Comparison of ENCODE assay signal across 1 cellular context in genomic region chr19:45424191-45425058, GRCh38.
TF ChIP-seq lines count a peak whose summit lies in the region.

No MANE protein-coding gene starts in this region.

TF ChIP-seq in HepG2, 621 proteins besides CTCF, POLR2A, EP300 and RAD21 (continued from another document):
- TF ChIP-seq DPF2 (CRISPR knock-in tag; IDR thresholded peaks at IDR 0.05; ENCODE audit: borderline replicate concordance, low read depth) (0 out of 2 replicates have a peak, but pooled peaks have one; percentile 37), SIN3A (IDR thresholded peaks at IDR 0.05; ENCODE audit: borderline replicate concordance, low read depth, low read length) (no peak), DNMT3B (CRISPR knock-in tag; conservative IDR thresholded peaks at IDR 0.05) (no peak), ZNF556 (CRISPR knock-in tag; IDR thresholded peaks at IDR 0.05; ENCODE audit: borderline replicate concordance) (no peak), HNF4A (CRISPR knock-in tag; IDR thresholded peaks at IDR 0.05) (peak; percentile 24; the same call in 1 of the 2 replicates), ZNF281 (CRISPR knock-in tag; IDR thresholded peaks at IDR 0.05; ENCODE audit: borderline replicate concordance) (peak; percentile 36; the same call in 1 of the 2 replicates), HMG20B (CRISPR knock-in tag; conservative IDR thresholded peaks at IDR 0.05) (0 out of 2 replicates have a peak, but pooled peaks have one; percentile 39), ZNF567 (CRISPR knock-in tag; IDR thresholded peaks at IDR 0.05; ENCODE audit: borderline replicate concordance) (0 out of 2 replicates have a peak, but pooled peaks have one; percentile 15), MTA3 (CRISPR knock-in tag; IDR thresholded peaks at IDR 0.05) (no peak), ATF4 (CRISPR knock-in tag; IDR thresholded peaks at IDR 0.05) (0 out of 4 replicates have a peak, but pooled peaks of 1 of the 2 experiments have one; percentile 30), ZNF720 (CRISPR knock-in tag; IDR thresholded peaks at IDR 0.05) (no peak), JUND (CRISPR knock-in tag; IDR thresholded peaks at IDR 0.05) (peak; percentile 70), ZNF724P (CRISPR knock-in tag; IDR thresholded peaks at IDR 0.05; ENCODE audit: borderline replicate concordance) (no peak), SIX4 (CRISPR knock-in tag; IDR thresholded peaks at IDR 0.05) (0 out of 2 replicates have a peak, but pooled peaks have one; percentile 14), POLR2G (IDR thresholded peaks at IDR 0.05; ENCODE audit: low read depth, low read length) (peak; percentile 80), GABPA (IDR thresholded peaks at IDR 0.05; ENCODE audit: low read depth, low read length) (peak; percentile 27; the same call in 1 of the 2 replicates), GABPA (CRISPR knock-in tag; IDR thresholded peaks at IDR 0.05; ENCODE audit: low read depth) (peak; percentile 46; the same call in 1 of the 2 replicates), HDAC2 (CRISPR knock-in tag; IDR thresholded peaks at IDR 0.05) (0 out of 2 replicates have a peak, but pooled peaks have one; percentile 23), ZBTB44 (CRISPR knock-in tag; IDR thresholded peaks at IDR 0.05) (0 out of 2 replicates have a peak, but pooled peaks have one; percentile 13)
- TF ChIP-seq, protein P1, sequence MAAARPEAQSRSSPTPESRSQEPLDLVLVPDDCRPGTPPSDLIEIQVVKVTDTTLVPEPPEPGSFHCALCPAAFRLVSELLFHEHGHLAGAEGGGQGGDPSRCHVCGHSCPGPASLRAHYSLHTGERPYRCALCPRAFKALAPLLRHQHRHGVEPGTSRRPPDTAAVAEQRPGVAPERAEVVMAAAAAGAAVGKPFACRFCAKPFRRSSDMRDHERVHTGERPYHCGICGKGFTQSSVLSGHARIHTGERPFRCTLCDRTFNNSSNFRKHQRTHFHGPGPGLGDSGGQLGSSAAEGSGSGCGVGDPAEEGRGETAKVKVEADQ (CRISPR knock-in tag; IDR thresholded peaks at IDR 0.05; ENCODE audit: borderline replicate concordance), result no peak
- TF ChIP-seq, protein P2, sequence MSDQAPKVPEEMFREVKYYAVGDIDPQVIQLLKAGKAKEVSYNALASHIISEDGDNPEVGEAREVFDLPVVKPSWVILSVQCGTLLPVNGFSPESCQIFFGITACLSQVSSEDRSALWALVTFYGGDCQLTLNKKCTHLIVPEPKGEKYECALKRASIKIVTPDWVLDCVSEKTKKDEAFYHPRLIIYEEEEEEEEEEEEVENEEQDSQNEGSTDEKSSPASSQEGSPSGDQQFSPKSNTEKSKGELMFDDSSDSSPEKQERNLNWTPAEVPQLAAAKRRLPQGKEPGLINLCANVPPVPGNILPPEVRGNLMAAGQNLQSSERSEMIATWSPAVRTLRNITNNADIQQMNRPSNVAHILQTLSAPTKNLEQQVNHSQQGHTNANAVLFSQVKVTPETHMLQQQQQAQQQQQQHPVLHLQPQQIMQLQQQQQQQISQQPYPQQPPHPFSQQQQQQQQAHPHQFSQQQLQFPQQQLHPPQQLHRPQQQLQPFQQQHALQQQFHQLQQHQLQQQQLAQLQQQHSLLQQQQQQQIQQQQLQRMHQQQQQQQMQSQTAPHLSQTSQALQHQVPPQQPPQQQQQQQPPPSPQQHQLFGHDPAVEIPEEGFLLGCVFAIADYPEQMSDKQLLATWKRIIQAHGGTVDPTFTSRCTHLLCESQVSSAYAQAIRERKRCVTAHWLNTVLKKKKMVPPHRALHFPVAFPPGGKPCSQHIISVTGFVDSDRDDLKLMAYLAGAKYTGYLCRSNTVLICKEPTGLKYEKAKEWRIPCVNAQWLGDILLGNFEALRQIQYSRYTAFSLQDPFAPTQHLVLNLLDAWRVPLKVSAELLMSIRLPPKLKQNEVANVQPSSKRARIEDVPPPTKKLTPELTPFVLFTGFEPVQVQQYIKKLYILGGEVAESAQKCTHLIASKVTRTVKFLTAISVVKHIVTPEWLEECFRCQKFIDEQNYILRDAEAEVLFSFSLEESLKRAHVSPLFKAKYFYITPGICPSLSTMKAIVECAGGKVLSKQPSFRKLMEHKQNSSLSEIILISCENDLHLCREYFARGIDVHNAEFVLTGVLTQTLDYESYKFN (CRISPR knock-in tag; conservative IDR thresholded peaks at IDR 0.05), result peak; percentile 45; the same call in 1 of the 2 replicates
- TF ChIP-seq, protein P3, sequence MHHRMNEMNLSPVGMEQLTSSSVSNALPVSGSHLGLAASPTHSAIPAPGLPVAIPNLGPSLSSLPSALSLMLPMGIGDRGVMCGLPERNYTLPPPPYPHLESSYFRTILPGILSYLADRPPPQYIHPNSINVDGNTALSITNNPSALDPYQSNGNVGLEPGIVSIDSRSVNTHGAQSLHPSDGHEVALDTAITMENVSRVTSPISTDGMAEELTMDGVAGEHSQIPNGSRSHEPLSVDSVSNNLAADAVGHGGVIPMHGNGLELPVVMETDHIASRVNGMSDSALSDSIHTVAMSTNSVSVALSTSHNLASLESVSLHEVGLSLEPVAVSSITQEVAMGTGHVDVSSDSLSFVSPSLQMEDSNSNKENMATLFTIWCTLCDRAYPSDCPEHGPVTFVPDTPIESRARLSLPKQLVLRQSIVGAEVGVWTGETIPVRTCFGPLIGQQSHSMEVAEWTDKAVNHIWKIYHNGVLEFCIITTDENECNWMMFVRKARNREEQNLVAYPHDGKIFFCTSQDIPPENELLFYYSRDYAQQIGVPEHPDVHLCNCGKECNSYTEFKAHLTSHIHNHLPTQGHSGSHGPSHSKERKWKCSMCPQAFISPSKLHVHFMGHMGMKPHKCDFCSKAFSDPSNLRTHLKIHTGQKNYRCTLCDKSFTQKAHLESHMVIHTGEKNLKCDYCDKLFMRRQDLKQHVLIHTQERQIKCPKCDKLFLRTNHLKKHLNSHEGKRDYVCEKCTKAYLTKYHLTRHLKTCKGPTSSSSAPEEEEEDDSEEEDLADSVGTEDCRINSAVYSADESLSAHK (CRISPR knock-in tag; IDR thresholded peaks at IDR 0.05; ENCODE audit: borderline replicate concordance), result no peak
